Comparison of ENCODE assay signal across 1 cellular context in the genomic region with DNA sequence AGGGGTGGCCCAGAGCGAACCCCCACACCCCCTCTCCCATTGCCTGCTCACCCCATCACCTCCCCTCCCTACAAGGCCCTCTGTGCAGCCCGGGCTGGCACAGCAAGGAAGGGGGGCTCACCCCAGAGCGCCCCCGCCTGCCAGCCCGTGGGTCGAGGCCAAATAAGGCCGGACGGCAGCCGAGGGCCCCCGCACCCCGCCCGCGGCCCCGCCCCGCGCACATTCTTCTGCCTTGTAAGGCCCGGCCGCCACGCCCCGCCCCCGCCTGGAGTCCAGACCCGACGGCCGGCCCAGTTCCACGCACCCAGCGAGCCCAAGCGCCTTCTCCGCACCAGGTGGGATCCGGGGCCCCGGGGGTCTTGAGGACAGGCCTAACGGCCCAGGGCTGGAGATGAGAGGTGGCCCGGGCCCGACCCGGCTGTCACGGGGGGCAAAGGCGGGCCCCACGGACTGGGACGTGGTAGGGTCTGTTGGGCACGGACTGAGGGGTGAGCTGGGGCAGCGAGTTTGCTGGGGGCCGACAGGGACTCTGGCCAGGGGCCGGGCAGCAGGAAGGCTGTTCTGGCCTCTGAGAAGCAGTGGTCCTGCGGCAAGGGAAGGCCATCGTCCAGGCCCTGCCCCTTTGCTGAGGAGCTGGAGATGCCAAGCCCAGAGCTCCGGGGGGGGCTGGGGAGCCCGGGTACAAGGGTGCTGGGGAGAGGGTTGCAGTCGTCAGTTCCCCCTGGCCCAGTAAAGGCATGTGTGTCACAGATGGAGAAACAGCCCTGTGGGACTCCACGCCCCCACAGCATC.
A peak's percentile ranks its signal among the peaks of the same experiment; 100 is the strongest.
TF ChIP-seq lines count a peak whose summit lies in the region.

MYL9 (plus strand) TSS at position 293 of the 792 bp plus-strand sequence. CDS start 3,366 bp downstream, outside the sequence.

TF ChIP-seq in HCT116, 20 proteins besides CTCF, POLR2A, EP300 and RAD21 (continued from another document):
- TF ChIP-seq, protein P1, sequence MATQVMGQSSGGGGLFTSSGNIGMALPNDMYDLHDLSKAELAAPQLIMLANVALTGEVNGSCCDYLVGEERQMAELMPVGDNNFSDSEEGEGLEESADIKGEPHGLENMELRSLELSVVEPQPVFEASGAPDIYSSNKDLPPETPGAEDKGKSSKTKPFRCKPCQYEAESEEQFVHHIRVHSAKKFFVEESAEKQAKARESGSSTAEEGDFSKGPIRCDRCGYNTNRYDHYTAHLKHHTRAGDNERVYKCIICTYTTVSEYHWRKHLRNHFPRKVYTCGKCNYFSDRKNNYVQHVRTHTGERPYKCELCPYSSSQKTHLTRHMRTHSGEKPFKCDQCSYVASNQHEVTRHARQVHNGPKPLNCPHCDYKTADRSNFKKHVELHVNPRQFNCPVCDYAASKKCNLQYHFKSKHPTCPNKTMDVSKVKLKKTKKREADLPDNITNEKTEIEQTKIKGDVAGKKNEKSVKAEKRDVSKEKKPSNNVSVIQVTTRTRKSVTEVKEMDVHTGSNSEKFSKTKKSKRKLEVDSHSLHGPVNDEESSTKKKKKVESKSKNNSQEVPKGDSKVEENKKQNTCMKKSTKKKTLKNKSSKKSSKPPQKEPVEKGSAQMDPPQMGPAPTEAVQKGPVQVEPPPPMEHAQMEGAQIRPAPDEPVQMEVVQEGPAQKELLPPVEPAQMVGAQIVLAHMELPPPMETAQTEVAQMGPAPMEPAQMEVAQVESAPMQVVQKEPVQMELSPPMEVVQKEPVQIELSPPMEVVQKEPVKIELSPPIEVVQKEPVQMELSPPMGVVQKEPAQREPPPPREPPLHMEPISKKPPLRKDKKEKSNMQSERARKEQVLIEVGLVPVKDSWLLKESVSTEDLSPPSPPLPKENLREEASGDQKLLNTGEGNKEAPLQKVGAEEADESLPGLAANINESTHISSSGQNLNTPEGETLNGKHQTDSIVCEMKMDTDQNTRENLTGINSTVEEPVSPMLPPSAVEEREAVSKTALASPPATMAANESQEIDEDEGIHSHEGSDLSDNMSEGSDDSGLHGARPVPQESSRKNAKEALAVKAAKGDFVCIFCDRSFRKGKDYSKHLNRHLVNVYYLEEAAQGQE (IDR thresholded peaks at IDR 0.05; ENCODE audit: low read depth) = no peak
- TF ChIP-seq YY1 (IDR thresholded peaks at IDR 0.05; ENCODE audit: extremely low read depth, insufficient replicate concordance, low read depth, low read length) = no peak
- TF ChIP-seq FOSL1 (IDR thresholded peaks at IDR 0.05; ENCODE audit: low read depth) = no peak
- no peak for TF ChIP-seq MAX (IDR thresholded peaks at IDR 0.05)
- TF ChIP-seq TCF7L2 (IDR thresholded peaks at IDR 0.05; ENCODE audit: borderline replicate concordance, extremely low read depth, insufficient read depth, insufficient read length) = no peak
- TF ChIP-seq ATF3 (IDR thresholded peaks at IDR 0.05) = no peak
- peak; percentile 55 for TF ChIP-seq POLR2AphosphoS5 (IDR thresholded peaks at IDR 0.05; ENCODE audit: low read depth, low read length)
- peak; percentile 95 for TF ChIP-seq SRF (IDR thresholded peaks at IDR 0.05; ENCODE audit: low read depth)
- TF ChIP-seq ZNF274 (IDR thresholded peaks at IDR 0.05; ENCODE audit: low read depth, low read length) = no peak
- TF ChIP-seq EZH2phosphoT487 (IDR thresholded peaks at IDR 0.05; ENCODE audit: borderline replicate concordance) = no peak
- peak; percentile 70 for TF ChIP-seq EGR1 (IDR thresholded peaks at IDR 0.05; ENCODE audit: low read depth)
- no peak for TF ChIP-seq SIN3A (IDR thresholded peaks at IDR 0.05; ENCODE audit: low read depth)
